ENCODE assay signal across 13 cellular contexts in the genomic region with DNA sequence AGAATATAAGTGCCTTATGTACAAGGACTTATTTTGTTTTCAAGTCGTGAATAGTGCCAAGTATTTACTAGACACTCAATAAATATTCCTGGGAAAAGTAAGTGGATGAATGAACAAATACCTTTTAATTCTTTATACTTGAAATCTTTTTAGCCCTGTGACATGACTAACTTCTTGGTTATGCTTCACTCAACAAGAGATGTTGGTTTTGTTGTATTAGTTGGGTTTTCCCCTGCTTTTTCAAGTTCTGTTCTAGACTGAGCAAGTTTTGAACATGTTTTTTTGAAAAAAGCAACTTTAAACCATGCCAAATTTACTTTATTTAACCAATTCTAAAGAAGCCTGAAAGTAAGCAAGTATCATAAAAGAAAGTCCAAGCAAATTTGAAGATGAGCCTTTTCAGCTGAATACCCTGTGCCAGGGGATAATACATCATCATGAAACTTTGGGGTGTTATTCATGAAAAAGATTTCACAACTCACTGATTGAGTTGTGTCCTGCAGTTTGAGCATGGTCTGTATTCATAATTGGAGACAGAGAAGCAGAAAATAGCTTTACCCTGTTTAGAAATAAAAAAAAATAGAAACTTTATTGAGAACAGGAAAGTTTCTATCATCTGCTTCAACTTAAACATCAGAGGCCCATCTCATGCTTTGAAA. TPM values are rescaled to one million over a fixed set of nuclear protein-coding genes. Genes with fewer than 3 reads are reported as not detected.
DNase-seq lines count a peak whose midpoint lies in the region; ATAC-seq and TF ChIP-seq lines count a peak whose summit lies in the region.
"Had no signal": no experiment of that assay in that cellular context is flagged by ENCODE, and none has a peak within 500 bp of the region (broad histone marks: within the 10 kb centered on the region; RNA-seq: fewer than 3 reads in every experiment).

No MANE protein-coding gene starts in this region.

- TF ChIP-seq CTCF in fibroblast of mammary gland (conservative IDR thresholded peaks at IDR 0.05; ENCODE audit: control insufficient read depth, insufficient read depth, low read depth, low read length) (no peak), mesothelial cell of epicardium (IDR thresholded peaks at IDR 0.05; ENCODE audit: unreplicated experiment) (no peak)

- peaks cover 5% of the 10 kb centered on the region for H3K9me3 Mint-ChIP-seq in mesothelial cell of epicardium

- H3K36me3 Mint-ChIP-seq in mesothelial cell of epicardium = peaks cover 10% of the 10 kb centered on the region

- no peak overlapping the region for H3K4me3 ChIP-seq in fibroblast of mammary gland (ENCODE audit: control insufficient read depth, low read depth, low read length)
- H3K4me3 ChIP-seq: colonic mucosa had no signal

- peak; percentile 78 for ATAC-seq in GM18508 (IDR thresholded peaks at IDR 0.05; ENCODE audit: insufficient read depth, unreplicated experiment)
- peak; percentile 80 for ATAC-seq in GM21515 (IDR thresholded peaks at IDR 0.05; ENCODE audit: unreplicated experiment)
- peak; percentile 72 for ATAC-seq in HG03135 (IDR thresholded peaks at IDR 0.05; ENCODE audit: unreplicated experiment)

- no peak overlapping the region for H3K4me3 Mint-ChIP-seq in mesothelial cell of epicardium

- no peaks in the 10 kb centered on the region for H3K27me3 Mint-ChIP-seq in mesothelial cell of epicardium (ENCODE audit: low read depth)

- no peak overlapping the region for H3K27ac Mint-ChIP-seq in mesothelial cell of epicardium

- H3K4me1 Mint-ChIP-seq in mesothelial cell of epicardium = peaks cover 12% of the 10 kb centered on the region

- DNase-seq in fibroblast of mammary gland (ENCODE audit: low read depth) (peak; percentile 26), NCI-H1092 (lab: John Stamatoyannopoulos, UW) (no peak), mesothelial cell of epicardium (ENCODE audit: low spot score in 2 of 2, unreplicated experiment in 2 of 2) (no peak), cortex of kidney (lab: John Stamatoyannopoulos, UW) (no peak)
- DNase-seq in activated CD8-positive, alpha-beta memory T cell treated with anti-CD3 and anti-CD28 coated beads for 24 hours = no peak
- DNase-seq: Caco-2, colonic mucosa, NCI-H1436 treated with DMSO at 0.1 percent for 48 hours, occipital lobe, SHP77 had no signal

RNA-seq across cellular contexts. Expression of gene LMO7, which starts 11.1 kb away (rescaled TPM):
- total RNA-seq in mesothelial cell of epicardium = 52.5 to 60.8 TPM (median 53.8 TPM) in 3 replicates
